1 cellular context compared by ENCODE assay signal in genomic region chr22:37244114-37244921, GRCh38.
TF ChIP-seq lines count a peak whose summit lies in the region.

TSS of gene RAC2 (minus strand) at chr22:37244269. CDS start at chr22:37244148, 121 bp downstream.

TF ChIP-seq in K562, 482 proteins besides CTCF, POLR2A, EP300 and RAD21 (continued from another document and continues in another):
- TF ChIP-seq TAF9B (IDR thresholded peaks at IDR 0.05; ENCODE audit: partially characterized antibody) (peak; percentile 52), TCF7L2 (IDR thresholded peaks at IDR 0.05; ENCODE audit: low read depth, low read length) (no peak), JUND (IDR thresholded peaks at IDR 0.05; ENCODE audit: borderline replicate concordance, low read depth, low read length) (0 out of 2 replicates have a peak, but pooled peaks have one; percentile 23), JUND (tag; IDR thresholded peaks at IDR 0.05; ENCODE audit: borderline replicate concordance, low read depth, low read length) (no peak), KDM1A (IDR thresholded peaks at IDR 0.05) (peak in 1 of 2 experiments; percentile 60; a peak in 2 of 4 replicates), YY1 (IDR thresholded peaks at IDR 0.05; ENCODE audit: borderline replicate concordance in 1 of 3, control insufficient read depth in 1 of 3, extremely low read depth in 1 of 3, insufficient read depth in 3 of 3, insufficient read length in 1 of 3, insufficient replicate concordance in 2 of 3, low read depth in 1 of 3, low read length in 2 of 3) (peak in 2 of 3 experiments; percentile 18 to 34), SMARCA5 (IDR thresholded peaks at IDR 0.05) (peak; percentile 88), MLLT1 (IDR thresholded peaks at IDR 0.05) (peak in 1 of 2 experiments; percentile 85; a peak in 2 of 4 replicates), ZKSCAN8 (CRISPR knock-in tag; IDR thresholded peaks at IDR 0.05) (peak; percentile 100), U2AF1 (optimal IDR thresholded peaks at IDR 0.05; ENCODE audit: low read depth, low read length) (no peak), ZBTB5 (IDR thresholded peaks at IDR 0.05) (peak; percentile 96), CTBP1 (IDR thresholded peaks at IDR 0.05; ENCODE audit: borderline replicate concordance) (peak; percentile 61; the same call in 1 of the 2 replicates), KLF10 (CRISPR knock-in tag; IDR thresholded peaks at IDR 0.05) (no peak), CXXC5 (CRISPR knock-in tag; IDR thresholded peaks at IDR 0.05) (peak; percentile 25), KLF13 (tag; IDR thresholded peaks at IDR 0.05; ENCODE audit: borderline replicate concordance, low read depth) (0 out of 2 replicates have a peak, but pooled peaks have one; percentile 15), ZBTB7A (IDR thresholded peaks at IDR 0.05; ENCODE audit: borderline replicate concordance, control insufficient read depth, low read depth, low read length) (peak; percentile 67; the same call in 1 of the 2 replicates), TAF15 (IDR thresholded peaks at IDR 0.05; ENCODE audit: low read depth, low read length) (no peak), DEAF1 (CRISPR knock-in tag; IDR thresholded peaks at IDR 0.05) (no peak), ESRRA (IDR thresholded peaks at IDR 0.05; ENCODE audit: borderline replicate concordance, low read depth) (peak; percentile 57), GABPA (tag; conservative IDR thresholded peaks at IDR 0.05; ENCODE audit: low read depth) (peak; percentile 81), E4F1 (CRISPR knock-in tag; IDR thresholded peaks at IDR 0.05; ENCODE audit: borderline replicate concordance) (no peak), DIDO1 (tag; IDR thresholded peaks at IDR 0.05; ENCODE audit: low read depth) (no peak), SUPT5H (IDR thresholded peaks at IDR 0.05) (peak; percentile 81), TBP (optimal IDR thresholded peaks at IDR 0.05; ENCODE audit: low read depth, low read length) (peak; percentile 46), CBFB (CRISPR knock-in tag; IDR thresholded peaks at IDR 0.05) (peak; percentile 68; the same call in 1 of the 2 replicates), CREM (IDR thresholded peaks at IDR 0.05; ENCODE audit: low read depth) (0 out of 2 replicates have a peak, but pooled peaks have one; percentile 10), DACH1 (IDR thresholded peaks at IDR 0.05; ENCODE audit: partially characterized antibody) (peak; percentile 66), ARID1B (IDR thresholded peaks at IDR 0.05) (0 out of 2 replicates have a peak, but pooled peaks have one; percentile 10), CBFA2T3 (IDR thresholded peaks at IDR 0.05) (peak; percentile 37; the same call in 1 of the 2 replicates), MAFK (IDR thresholded peaks at IDR 0.05; ENCODE audit: low read length) (no peak), MAZ (CRISPR knock-in tag; conservative IDR thresholded peaks at IDR 0.05 in 1 of 2, IDR thresholded peaks at IDR 0.05 in 1 of 2) (peak; percentile 49 to 87; a peak in 3 of 4 replicates), POLR2AphosphoS5 (IDR thresholded peaks at IDR 0.05; ENCODE audit: control insufficient read depth, insufficient read depth, low read depth, low read length) (peak; percentile 24; the same call in 1 of the 2 replicates), XRCC4 (IDR thresholded peaks at IDR 0.05; ENCODE audit: extremely low read depth, insufficient read depth, insufficient read length) (no peak), EGR1 (conservative IDR thresholded peaks at IDR 0.05) (0 out of 2 replicates have a peak, but pooled peaks have one; percentile 8), CHD2 (IDR thresholded peaks at IDR 0.05; ENCODE audit: low read depth, low read length) (no peak), MYC (IDR thresholded peaks at IDR 0.05; ENCODE audit: low read depth, low read length) (peak; percentile 46; the same call in 1 of the 2 replicates), MYC (CRISPR knock-in tag; IDR thresholded peaks at IDR 0.05; ENCODE audit: borderline replicate concordance, low read depth) (no peak), KAT8 (IDR thresholded peaks at IDR 0.05; ENCODE audit: low read depth) (no peak), TFAP4 (CRISPR knock-in tag; IDR thresholded peaks at IDR 0.05; ENCODE audit: borderline replicate concordance) (peak; percentile 98), HDAC2 (IDR thresholded peaks at IDR 0.05) (peak; percentile 54; the same call in 1 of the 2 replicates), ETV1 (tag; conservative IDR thresholded peaks at IDR 0.05; ENCODE audit: low read depth) (peak; percentile 55), EP400 (IDR thresholded peaks at IDR 0.05) (peak; percentile 53; the same call in 1 of the 2 replicates), TAF1 (IDR thresholded peaks at IDR 0.05; ENCODE audit: control insufficient read depth, extremely low read depth, insufficient read depth, low read length, severe bottlenecking) (peak; percentile 50), SMAD4 (CRISPR knock-in tag; conservative IDR thresholded peaks at IDR 0.05) (0 out of 2 replicates have a peak, but pooled peaks have one; percentile 20), MTA3 (IDR thresholded peaks at IDR 0.05; ENCODE audit: borderline replicate concordance) (0 out of 2 replicates have a peak, but pooled peaks have one; percentile 14)
- TF ChIP-seq, protein P1, sequence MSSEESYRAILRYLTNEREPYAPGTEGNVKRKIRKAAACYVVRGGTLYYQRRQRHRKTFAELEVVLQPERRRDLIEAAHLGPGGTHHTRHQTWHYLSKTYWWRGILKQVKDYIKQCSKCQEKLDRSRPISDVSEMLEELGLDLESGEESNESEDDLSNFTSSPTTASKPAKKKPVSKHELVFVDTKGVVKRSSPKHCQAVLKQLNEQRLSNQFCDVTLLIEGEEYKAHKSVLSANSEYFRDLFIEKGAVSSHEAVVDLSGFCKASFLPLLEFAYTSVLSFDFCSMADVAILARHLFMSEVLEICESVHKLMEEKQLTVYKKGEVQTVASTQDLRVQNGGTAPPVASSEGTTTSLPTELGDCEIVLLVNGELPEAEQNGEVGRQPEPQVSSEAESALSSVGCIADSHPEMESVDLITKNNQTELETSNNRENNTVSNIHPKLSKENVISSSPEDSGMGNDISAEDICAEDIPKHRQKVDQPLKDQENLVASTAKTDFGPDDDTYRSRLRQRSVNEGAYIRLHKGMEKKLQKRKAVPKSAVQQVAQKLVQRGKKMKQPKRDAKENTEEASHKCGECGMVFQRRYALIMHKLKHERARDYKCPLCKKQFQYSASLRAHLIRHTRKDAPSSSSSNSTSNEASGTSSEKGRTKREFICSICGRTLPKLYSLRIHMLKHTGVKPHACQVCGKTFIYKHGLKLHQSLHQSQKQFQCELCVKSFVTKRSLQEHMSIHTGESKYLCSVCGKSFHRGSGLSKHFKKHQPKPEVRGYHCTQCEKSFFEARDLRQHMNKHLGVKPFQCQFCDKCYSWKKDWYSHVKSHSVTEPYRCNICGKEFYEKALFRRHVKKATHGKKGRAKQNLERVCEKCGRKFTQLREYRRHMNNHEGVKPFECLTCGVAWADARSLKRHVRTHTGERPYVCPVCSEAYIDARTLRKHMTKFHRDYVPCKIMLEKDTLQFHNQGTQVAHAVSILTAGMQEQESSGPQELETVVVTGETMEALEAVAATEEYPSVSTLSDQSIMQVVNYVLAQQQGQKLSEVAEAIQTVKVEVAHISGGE (CRISPR knock-in tag; IDR thresholded peaks at IDR 0.05): peak in 1 of 3 experiments; percentile 81; a peak in 2 of 6 replicates
- TF ChIP-seq, protein P2, sequence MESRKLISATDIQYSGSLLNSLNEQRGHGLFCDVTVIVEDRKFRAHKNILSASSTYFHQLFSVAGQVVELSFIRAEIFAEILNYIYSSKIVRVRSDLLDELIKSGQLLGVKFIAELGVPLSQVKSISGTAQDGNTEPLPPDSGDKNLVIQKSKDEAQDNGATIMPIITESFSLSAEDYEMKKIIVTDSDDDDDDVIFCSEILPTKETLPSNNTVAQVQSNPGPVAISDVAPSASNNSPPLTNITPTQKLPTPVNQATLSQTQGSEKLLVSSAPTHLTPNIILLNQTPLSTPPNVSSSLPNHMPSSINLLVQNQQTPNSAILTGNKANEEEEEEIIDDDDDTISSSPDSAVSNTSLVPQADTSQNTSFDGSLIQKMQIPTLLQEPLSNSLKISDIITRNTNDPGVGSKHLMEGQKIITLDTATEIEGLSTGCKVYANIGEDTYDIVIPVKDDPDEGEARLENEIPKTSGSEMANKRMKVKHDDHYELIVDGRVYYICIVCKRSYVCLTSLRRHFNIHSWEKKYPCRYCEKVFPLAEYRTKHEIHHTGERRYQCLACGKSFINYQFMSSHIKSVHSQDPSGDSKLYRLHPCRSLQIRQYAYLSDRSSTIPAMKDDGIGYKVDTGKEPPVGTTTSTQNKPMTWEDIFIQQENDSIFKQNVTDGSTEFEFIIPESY (CRISPR knock-in tag; IDR thresholded peaks at IDR 0.05): no peak
